Comparison of ENCODE assay signal across 9 cellular contexts in genomic region chr17:143785-144281, GRCh38. TPM values are rescaled to one million over a fixed set of nuclear protein-coding genes. Genes with fewer than 3 reads are reported as not detected.
DNase-seq lines count a peak whose midpoint lies in the region; ATAC-seq, FAIRE-seq and TF ChIP-seq lines count a peak whose summit lies in the region.
"Had no signal": no experiment of that assay in that cellular context is flagged by ENCODE, and none has a peak within 500 bp of the region (broad histone marks: within the 10 kb centered on the region; RNA-seq: fewer than 3 reads in every experiment).

No MANE protein-coding gene starts in this region.

- H3K4me1 Mint-ChIP-seq in Calu3 (ENCODE audit: low read depth, unreplicated experiment): no peaks in the 10 kb centered on the region
- H3K4me1 Mint-ChIP-seq in activated CD8-positive, alpha-beta memory T cell treated with anti-CD3 and anti-CD28 coated beads, Interleukin-2, amount 10 ng/mL, durations not matched to agents 7 days and 5 days: peaks cover 2% of the 10 kb centered on the region
- H3K4me1 Mint-ChIP-seq: activated naive CD4-positive, alpha-beta T cell treated with anti-CD3 and anti-CD28 coated beads, Interleukin-2, amount 50 U/mL, for 24 hours had no signal

- TF ChIP-seq RAD21 in H1 (IDR thresholded peaks at IDR 0.05 in 1 of 2, conservative IDR thresholded peaks at IDR 0.05 in 1 of 2; ENCODE audit: low read depth in 2 of 2, low read length in 2 of 2): peak; percentile 85

- BruUV-seq in Calu3 (replicated peaks; lab: Mats Ljungman, UMichigan): no TSS peak

- peaks cover 0 to 2% (median 0%) of the 10 kb centered on the region in 4 experiments; a peak in 1 of 7 replicates for H3K4me1 ChIP-seq in H1 (replicated peaks in 1 of 4; ENCODE audit: control insufficient read depth in 3 of 4, insufficient read depth in 4 of 4, low read length in 3 of 4)

- H3K9me3 ChIP-seq in H1 (ENCODE audit: insufficient read depth in 2 of 2, low read depth in 1 of 2, low read length in 1 of 2): peaks cover 2 to 3% of the 10 kb centered on the region in 2 experiments; a peak in 1 of 4 replicates

- H2BK15ac ChIP-seq in H1 (ENCODE audit: low read length): no peak overlapping the region

- H3K9me3 Mint-ChIP-seq in Calu3 (ENCODE audit: low read depth, unreplicated experiment): no peaks in the 10 kb centered on the region
- H3K9me3 Mint-ChIP-seq in activated CD8-positive, alpha-beta memory T cell treated with anti-CD3 and anti-CD28 coated beads, Interleukin-2, amount 10 ng/mL, durations not matched to agents 7 days and 5 days (ENCODE audit: low read depth): no peaks in the 10 kb centered on the region
- H3K9me3 Mint-ChIP-seq: activated naive CD4-positive, alpha-beta T cell treated with anti-CD3 and anti-CD28 coated beads, Interleukin-2, amount 50 U/mL, for 24 hours had no signal

- POLR2A ChIA-PET in H1 (lab: Charles Lee; ENCODE audit: partially characterized antibody): no interaction called here

- H3K4me2 ChIP-seq in H1 (ENCODE audit: insufficient read depth in 1 of 2, low read depth in 2 of 2, low read length in 2 of 2): no peak overlapping the region

- no peak overlapping the region for H3K4me3 ChIP-seq in H1 (ENCODE audit: extremely low read depth in 1 of 4, insufficient read depth in 2 of 4, low read depth in 3 of 4, low read length in 4 of 4)

- CTCF ChIA-PET in Calu3 (lab: Charles Lee) (no interaction called here), H1 (lab: Charles Lee; ENCODE audit: partially characterized antibody) (interaction anchor here (1.1 to 2.0 kb wide), 4 partner anchors 10 to 36 kb away, joined by 3 to 9 read pairs (median 5); no protein-coding TSS in a partner anchor)
- CTCF ChIA-PET in activated CD8-positive, alpha-beta memory T cell treated with anti-CD3 and anti-CD28 coated beads, Interleukin-2, amount 10 ng/mL, durations not matched to agents 7 days and 5 days (lab: Charles Lee): interaction anchor here (1.0 to 1.7 kb wide), 4 partner anchors 242 to 837 kb away, joined by 3 to 6 read pairs (median 4); no protein-coding TSS in a partner anchor

- no peaks in the 10 kb centered on the region for H3K79me2 ChIP-seq in H1 (ENCODE audit: control insufficient read depth in 1 of 2, insufficient read depth in 2 of 2, low read length in 2 of 2)

- H4K5ac ChIP-seq in H1 (ENCODE audit: insufficient read length, low read depth, low read length): no peak overlapping the region

- no peak overlapping the region for H4K91ac ChIP-seq in H1 (replicated peaks; ENCODE audit: insufficient read length, low read length)

- no peak overlapping the region for H2BK120ac ChIP-seq in H1 (replicated peaks; ENCODE audit: low read depth, low read length)

- no peak overlapping the region for H3K56ac ChIP-seq in H1 (replicated peaks; ENCODE audit: insufficient read length, low read depth, low read length)

- H3K79me1 ChIP-seq in H1 (ENCODE audit: low read depth, low read length): no peaks in the 10 kb centered on the region

- 10% methylated on average over 24 of the region's 44 CpGs; no CpG with 5 or more reads in 1 of the 2 experiments for WGBS in H1 (ENCODE audit: extremely low coverage in 1 of 2, insufficient coverage in 1 of 2, insufficient read length in 1 of 2, insufficient replicate concordance in 2 of 2, low coverage in 1 of 2, low lambda C conversion rate in 2 of 2, missing lambda C conversion rate in 1 of 2), 2 experiments

- no peak for TF ChIP-seq POLR2A in H1 (IDR thresholded peaks at IDR 0.05; ENCODE audit: control extremely low read depth in 1 of 2, low read depth in 2 of 2, low read length in 2 of 2)

- no peak overlapping the region for H3K27ac ChIP-seq in H1 (ENCODE audit: low read depth, low read length)

- FAIRE-seq in H1 (lab: Jason Lieb, UNC): no peak

- no peak overlapping the region for H4K8ac ChIP-seq in H1 (ENCODE audit: extremely low read depth, insufficient read depth, low read length)

- H2AK5ac ChIP-seq in H1 (ENCODE audit: low read depth, low read length): no peak overlapping the region

- H3K27me3 Mint-ChIP-seq in Calu3 (ENCODE audit: unreplicated experiment): peaks cover 12% of the 10 kb centered on the region
- H3K27me3 Mint-ChIP-seq in activated CD8-positive, alpha-beta memory T cell treated with anti-CD3 and anti-CD28 coated beads, Interleukin-2, amount 10 ng/mL, durations not matched to agents 7 days and 5 days: no peaks in the 10 kb centered on the region

- H3K4me3 Mint-ChIP-seq in Calu3 (ENCODE audit: low read depth, unreplicated experiment): no peak overlapping the region
- H3K4me3 Mint-ChIP-seq in activated CD8-positive, alpha-beta memory T cell treated with anti-CD3 and anti-CD28 coated beads, Interleukin-2, amount 10 ng/mL, durations not matched to agents 7 days and 5 days: no peak overlapping the region
- H3K4me3 Mint-ChIP-seq: activated naive CD4-positive, alpha-beta T cell treated with anti-CD3 and anti-CD28 coated beads, Interleukin-2, amount 50 U/mL, for 24 hours had no signal

- no peaks in the 10 kb centered on the region for H3K36me3 ChIP-seq in H1 (ENCODE audit: control insufficient read depth in 2 of 4, insufficient read depth in 4 of 4, low read length in 3 of 4)

- no peak overlapping the region for H3K4ac ChIP-seq in H1 (replicated peaks; ENCODE audit: insufficient read length, low read depth, low read length)

- no peak overlapping the region for H3K18ac ChIP-seq in H1 (ENCODE audit: extremely low read depth, low read length)

- DNase-seq in Calu3 (peak; percentile 90), NOMO-1 treated with DMSO at 0.1 percent for 48 hours (lab: John Stamatoyannopoulos, UW; ENCODE audit: unreplicated experiment) (peak; percentile 63), H1 (ENCODE audit: low read depth in 1 of 2, low spot score in 2 of 2) (peak; percentile 34 to 99), middle frontal gyrus (ENCODE audit: extremely low spot score, low spot score) (peak; percentile 24)
- DNase-seq in activated CD8-positive, alpha-beta memory T cell treated with anti-CD3 and anti-CD28 coated beads, Interleukin-2, amount 10 ng/mL, durations not matched to agents 7 days and 5 days: peak; percentile 84
- peak; percentile 77 to 79 for DNase-seq in stimulated activated CD8-positive, alpha-beta memory T cell treated with anti-CD3 and anti-CD28 coated beads, Interleukin-2, amount 100 ng/mL, for 1 hour (ENCODE audit: low read depth in 2 of 2)

- TF ChIP-seq CTCF in Calu3 (IDR thresholded peaks at IDR 0.05; ENCODE audit: unreplicated experiment) (peak; percentile 68), H1 (IDR thresholded peaks at IDR 0.05; ENCODE audit: control extremely low read depth in 1 of 3, insufficient read depth in 1 of 3, low read depth in 1 of 3, low read length in 3 of 3) (peak; percentile 79 to 86 (median 81))

- H3K27me3 ChIP-seq in H1 (replicated peaks in 1 of 4; ENCODE audit: control insufficient read depth in 3 of 4, extremely low read depth in 1 of 4, insufficient read depth in 3 of 4, low read length in 3 of 4): peaks cover 3 to 17% (median 11%) of the 10 kb centered on the region in 4 experiments; a peak in 5 of 7 replicates

- H3K9ac ChIP-seq in H1 (replicated peaks in 1 of 4; ENCODE audit: extremely low read depth in 1 of 4, low read depth in 3 of 4, low read length in 3 of 4): no peak overlapping the region

- H3K14ac ChIP-seq in H1 (ENCODE audit: insufficient read length): no peak overlapping the region

- no peak overlapping the region for H2BK20ac ChIP-seq in H1 (ENCODE audit: low read length)

- ATAC-seq in HG02852 (IDR thresholded peaks at IDR 0.05; ENCODE audit: unreplicated experiment): peak; percentile 67
- peak; percentile 88 for ATAC-seq in activated CD8-positive, alpha-beta memory T cell treated with anti-CD3 and anti-CD28 coated beads, Interleukin-2, amount 10 ng/mL, durations not matched to agents 7 days and 5 days
- no peak for ATAC-seq in HG03521 (IDR thresholded peaks at IDR 0.05; ENCODE audit: unreplicated experiment)

- H3K36me3 Mint-ChIP-seq in Calu3 (ENCODE audit: insufficient read depth, unreplicated experiment): no peaks in the 10 kb centered on the region
- H3K36me3 Mint-ChIP-seq in activated CD8-positive, alpha-beta memory T cell treated with anti-CD3 and anti-CD28 coated beads, Interleukin-2, amount 10 ng/mL, durations not matched to agents 7 days and 5 days: no peaks in the 10 kb centered on the region
- H3K36me3 Mint-ChIP-seq: activated naive CD4-positive, alpha-beta T cell treated with anti-CD3 and anti-CD28 coated beads, Interleukin-2, amount 50 U/mL, for 24 hours had no signal

- no peak overlapping the region for H2AFZ ChIP-seq in H1 (ENCODE audit: low read length)

- intact Hi-C loops in Calu3 (cut with micrococcal nuclease; ENCODE audit: unreplicated experiment): loop anchor here (5.0 kb wide), 1 partner anchor 243 kb away; no protein-coding TSS in a partner anchor

- H3K27ac Mint-ChIP-seq in Calu3 (ENCODE audit: unreplicated experiment): no peak overlapping the region
- no peak overlapping the region for H3K27ac Mint-ChIP-seq in activated CD8-positive, alpha-beta memory T cell treated with anti-CD3 and anti-CD28 coated beads, Interleukin-2, amount 10 ng/mL, durations not matched to agents 7 days and 5 days
- H3K27ac Mint-ChIP-seq: activated naive CD4-positive, alpha-beta T cell treated with anti-CD3 and anti-CD28 coated beads, Interleukin-2, amount 50 U/mL, for 24 hours had no signal

- H3K23ac ChIP-seq in H1 (ENCODE audit: insufficient read length): no peak overlapping the region

- H2BK12ac ChIP-seq in H1 (ENCODE audit: low read depth, low read length): no peak overlapping the region

- no peaks in the 10 kb centered on the region for H3K23me2 ChIP-seq in H1 (ENCODE audit: low read depth, low read length)

- H2BK5ac ChIP-seq in H1 (ENCODE audit: low read depth, low read length): no peak overlapping the region

- TF ChIP-seq EP300 in H1 (IDR thresholded peaks at IDR 0.05; ENCODE audit: borderline replicate concordance in 1 of 2, low read depth in 2 of 2, low read length in 2 of 2): no peak

- H4K20me1 ChIP-seq in H1 (replicated peaks in 1 of 2; ENCODE audit: control insufficient read depth in 1 of 2, insufficient read depth in 2 of 2, low read length in 2 of 2): no peaks in the 10 kb centered on the region

RNA-seq across cellular contexts. Expression of gene SCGB1C2, which starts 6.5 kb away (rescaled TPM):
- not detected in 2 replicates for total RNA-seq in Calu3 (2022)
- total RNA-seq in activated CD8-positive, alpha-beta memory T cell treated with anti-CD3 and anti-CD28 coated beads, Interleukin-2, amount 10 ng/mL, durations not matched to agents 7 days and 5 days: not detected
- not detected in 2 replicates for total RNA-seq in H1 (2021; fragmentation: NEBNext Ultra II Directional; extraction: Animal tissue kit (Norgen Biotek cat#: 25700))
- polyA plus RNA-seq in H1 (2011; rRNA removed): not detected in 2 replicates
- polyA plus RNA-seq in H1 (2011; cell fraction: cytosol; rRNA removed): not detected
- not detected for polyA plus RNA-seq in H1 (2011; cell fraction: nucleus; rRNA removed)
- polyA plus RNA-seq in H1 (2012, experiment 1 of 2): not detected in 4 replicates
- not detected for polyA plus RNA-seq in H1 (2012, experiment 2 of 2)
- polyA plus RNA-seq in H1 (2013, experiment 1 of 2): not detected
- not detected for polyA plus RNA-seq in H1 (2013, experiment 2 of 2)
- not detected in 2 replicates for polyA minus RNA-seq in H1 (2011; rRNA and poly(A)+ RNA removed)
- not detected for polyA minus RNA-seq in H1 (2011; cell fraction: cytosol; rRNA and poly(A)+ RNA removed)
- not detected for polyA minus RNA-seq in H1 (2011; cell fraction: nucleus; rRNA and poly(A)+ RNA removed)

RNA-seq across cellular contexts. Expression of gene DOC2B, which starts 37.6 kb away (rescaled TPM):
- 0.24 TPM in 1 of 2 replicates, not detected in the other for total RNA-seq in Calu3 (2022)
- under 1 TPM in 1 of 2 experiments, not detected in 1; 0.05 TPM for total RNA-seq in activated CD8-positive, alpha-beta memory T cell treated with anti-CD3 and anti-CD28 coated beads, Interleukin-2, amount 10 ng/mL, durations not matched to agents 7 days and 5 days
- 3.3 and 4.0 TPM in 2 replicates for total RNA-seq in H1 (2021; fragmentation: NEBNext Ultra II Directional; extraction: Animal tissue kit (Norgen Biotek cat#: 25700))
- polyA plus RNA-seq in H1 (2011; rRNA removed): 1.3 and 1.8 TPM in 2 replicates
- 2.2 TPM for polyA plus RNA-seq in H1 (2011; cell fraction: cytosol; rRNA removed)
- 2.5 TPM for polyA plus RNA-seq in H1 (2011; cell fraction: nucleus; rRNA removed)
- polyA plus RNA-seq in H1 (2012, experiment 1 of 2): 1.0 to 1.7 TPM (median 1.5 TPM) in 4 replicates
- polyA plus RNA-seq in H1 (2012, experiment 2 of 2): 1.3 TPM
- 1.3 TPM for polyA plus RNA-seq in H1 (2013, experiment 1 of 2)
- polyA plus RNA-seq in H1 (2013, experiment 2 of 2): 1.1 TPM
- 1.9 and 3.6 TPM in 2 replicates for polyA minus RNA-seq in H1 (2011; rRNA and poly(A)+ RNA removed)
- polyA minus RNA-seq in H1 (2011; cell fraction: cytosol; rRNA and poly(A)+ RNA removed): 2.5 TPM
- 3.1 TPM for polyA minus RNA-seq in H1 (2011; cell fraction: nucleus; rRNA and poly(A)+ RNA removed)

Comparison
In these comparisons a context has a peak if more than half of its experiments do, and no peak if none do; other contexts are left out.
1. DNase-seq: peak in every context shown above with its lines; median percentile 90 in Calu3; 84 in activated CD8-positive, alpha-beta memory T cell treated with anti-CD3 and anti-CD28 coated beads, Interleukin-2, amount 10 ng/mL, durations not matched to agents 7 days and 5 days; 78 in stimulated activated CD8-positive, alpha-beta memory T cell treated with anti-CD3 and anti-CD28 coated beads, Interleukin-2, amount 100 ng/mL, for 1 hour; 66 in H1; 63 in NOMO-1 treated with DMSO at 0.1 percent for 48 hours; 24 in middle frontal gyrus.